1 cellular context compared by ENCODE assay signal in genomic region chr6:130982941-130983456, GRCh38.
TF ChIP-seq lines count a peak whose summit lies in the region.

No MANE protein-coding gene starts in this region.

TF ChIP-seq in IMR-90, 13 proteins besides CTCF, POLR2A, EP300 and RAD21 (continued from another document):
- TF ChIP-seq RFX5 (IDR thresholded peaks at IDR 0.05; ENCODE audit: low read depth, low read length) (no peak), BHLHE40 (IDR thresholded peaks at IDR 0.05; ENCODE audit: low read depth, low read length) (no peak), SMC3 (IDR thresholded peaks at IDR 0.05; ENCODE audit: low read depth, low read length) (no peak), CHD1 (IDR thresholded peaks at IDR 0.05; ENCODE audit: low read depth, low read length) (no peak), CEBPB (IDR thresholded peaks at IDR 0.05; ENCODE audit: low read depth, low read length) (no peak)
TF ChIP-seq in IMR-90: peak in this region for 0.
